Comparison of ENCODE assay signal across 34 cellular contexts in the genomic region with DNA sequence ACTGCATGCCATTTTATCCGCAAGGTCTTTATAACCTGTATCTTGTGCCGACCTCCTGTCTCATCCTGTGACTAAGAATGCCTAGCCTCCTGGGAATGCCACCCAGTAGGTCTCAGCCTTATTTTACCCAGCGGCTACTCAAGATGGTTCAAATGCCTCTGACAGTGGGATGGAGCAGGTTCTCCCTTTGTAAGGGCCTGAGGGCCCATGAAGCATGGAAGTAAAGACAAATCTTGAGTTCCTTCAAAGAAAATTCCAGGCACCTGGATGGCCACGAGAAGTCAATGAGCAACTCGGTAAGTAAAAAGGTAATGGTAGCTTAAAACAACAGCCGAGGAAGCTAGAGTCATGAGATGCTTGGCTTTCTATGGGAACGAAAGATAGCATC.
"Had no signal": no experiment of that assay in that cellular context is flagged by ENCODE, and none has a peak within 500 bp of the region (broad histone marks: within the 10 kb centered on the region; RNA-seq: fewer than 3 reads in every experiment).

No MANE protein-coding gene starts in this region.

- H3K27ac ChIP-seq: KMS-11 had no signal

- H3K4me3 ChIP-seq: MG63 had no signal

- H3K27me3 ChIP-seq: MG63 had no signal

- DNase-seq: Karpas-422, Kasumi-1, MG63, MM.1S, MV-4-11, NCI-H1048, NCI-H1092, NCI-H1092 treated with DMSO at 0.1 percent for 48 hours, NCI-H1105, NCI-H1105 treated with DMSO at 0.1 percent for 48 hours, NCI-H1417, NCI-H1417 treated with DMSO at 0.1 percent for 48 hours, NCI-H1436, NCI-H1436 treated with DMSO at 0.1 percent for 48 hours, NCI-H146, NCI-H1694, NCI-H1694 treated with DMSO at 0.1 percent for 48 hours, NCI-H187, NCI-H187 treated with DMSO at 0.1 percent for 48 hours, NCI-H1930, NCI-H2029, NCI-H2029 treated with DMSO at 0.1 percent for 48 hours, NCI-H2081, NCI-H2081 treated with DMSO at 0.1 percent for 48 hours, NCI-H2107, NCI-H2171, NCI-H2171 treated with DMSO at 0.1 percent for 48 hours, NCI-H2227 treated with DMSO at 0.1 percent for 48 hours, NCI-H226, NCI-H345, NCI-H446, NCI-H446 treated with DMSO at 0.1 percent for 48 hours, NCI-H510A had no signal

- H3K4me2 ChIP-seq: KMS-11 had no signal

- H3K36me3 ChIP-seq: MG63 had no signal

- H3K9ac ChIP-seq: KMS-11 had no signal

- H3K9me3 ChIP-seq: MG63 had no signal
